Comparison of ENCODE assay signal across 17 cellular contexts in the genomic region with DNA sequence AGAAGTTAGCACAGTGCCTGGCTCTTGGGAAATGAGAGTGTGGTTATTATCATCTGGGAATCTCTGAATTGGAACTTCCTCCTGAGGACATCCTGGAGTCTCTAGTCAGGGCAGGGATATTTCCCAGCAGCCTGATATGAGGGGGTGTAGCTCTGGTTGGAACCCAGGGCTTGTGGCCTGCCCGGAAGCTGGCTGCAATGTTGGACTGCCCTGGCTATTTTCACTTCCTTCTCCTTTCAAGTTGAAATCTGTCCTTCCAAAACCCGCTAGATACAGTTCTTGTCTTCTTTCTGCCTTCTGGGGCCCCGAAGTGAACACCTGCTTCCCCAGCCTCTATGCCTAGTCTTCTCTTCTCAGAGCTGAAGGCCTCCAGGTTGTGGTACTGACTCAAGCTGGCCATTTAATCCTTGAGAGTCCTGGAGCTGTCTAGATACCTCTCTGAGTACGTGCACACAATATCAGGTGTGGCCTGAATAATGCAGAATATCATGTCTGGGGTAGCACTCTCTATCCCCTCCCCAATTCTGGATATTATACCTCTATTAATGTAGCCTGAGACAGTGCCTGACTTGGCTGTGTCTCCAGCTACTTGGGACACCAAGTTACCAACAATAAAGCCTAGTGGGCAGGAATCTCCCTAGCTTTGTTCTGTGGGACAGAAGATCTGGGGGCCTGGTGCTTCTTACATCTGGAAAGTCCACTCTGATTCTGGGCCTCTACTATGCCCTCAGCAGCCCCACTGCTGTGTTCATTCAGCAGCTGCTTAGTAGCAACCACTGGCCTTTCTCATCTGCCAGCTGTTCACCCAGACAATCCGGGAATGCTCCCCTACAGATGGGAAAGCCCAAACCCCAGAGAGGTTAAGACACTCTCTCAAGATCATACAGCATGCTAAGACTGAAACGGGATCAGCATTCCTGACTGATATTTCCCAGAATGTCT. TPM values are rescaled to one million over a fixed set of nuclear protein-coding genes. Genes with fewer than 3 reads are reported as not detected.
A peak's percentile ranks its signal among the peaks of the same experiment; 100 is the strongest.
DNase-seq lines count a peak whose midpoint lies in the region; ATAC-seq and TF ChIP-seq lines count a peak whose summit lies in the region.
"Had no signal": no experiment of that assay in that cellular context is flagged by ENCODE, and none has a peak within 500 bp of the region (broad histone marks: within the 10 kb centered on the region; RNA-seq: fewer than 3 reads in every experiment).

No MANE protein-coding gene starts in this region.

- peak overlapping the region; percentile 14 for H3K27ac ChIP-seq in WERI-Rb-1
- H3K27ac ChIP-seq: ascending aorta, ovary had no signal

- H3K27me3 Mint-ChIP-seq in neural crest cell (ENCODE audit: low read depth) = no peaks in the 10 kb centered on the region
- H3K27me3 Mint-ChIP-seq in effector memory CD8-positive, alpha-beta T cell = peaks cover 0 to 7% of the 10 kb centered on the region in 2 donors
- H3K27me3 Mint-ChIP-seq: activated CD4-positive, alpha-beta T cell treated with anti-CD3 and anti-CD28 coated beads, Interleukin-2, amount 10 ng/mL, durations not matched to agents 7 days and 5 days had no signal

- H3K36me3 Mint-ChIP-seq in neural crest cell (ENCODE audit: low read depth) = no peaks in the 10 kb centered on the region
- no peaks in the 10 kb centered on the region for H3K36me3 Mint-ChIP-seq in effector memory CD8-positive, alpha-beta T cell (ENCODE audit: insufficient read depth)

- H3K36me3 ChIP-seq in WERI-Rb-1 = no peaks in the 10 kb centered on the region
- H3K36me3 ChIP-seq: ascending aorta, ovary had no signal

- TF ChIP-seq CTCF in WERI-Rb-1 (IDR thresholded peaks at IDR 0.05; ENCODE audit: low read depth, low read length) = no peak
- TF ChIP-seq CTCF in neural crest cell (conservative IDR thresholded peaks at IDR 0.05) = no peak

- H3K9me3 ChIP-seq in WERI-Rb-1 (ENCODE audit: severe bottlenecking) = no peaks in the 10 kb centered on the region
- H3K9me3 ChIP-seq: ascending aorta, ovary had no signal

- ATAC-seq in GM19438 (IDR thresholded peaks at IDR 0.05; ENCODE audit: low read depth, unreplicated experiment) = peak; percentile 56
- no peak for ATAC-seq in GM18519 (IDR thresholded peaks at IDR 0.05; ENCODE audit: low FRiP score, unreplicated experiment)
- ATAC-seq in effector memory CD8-positive, alpha-beta T cell (replicated peaks) = no peak

- H3K4me3 Mint-ChIP-seq in neural crest cell = no peak overlapping the region
- no peak overlapping the region for H3K4me3 Mint-ChIP-seq in effector memory CD8-positive, alpha-beta T cell
- H3K4me3 Mint-ChIP-seq: activated CD4-positive, alpha-beta T cell treated with anti-CD3 and anti-CD28 coated beads, Interleukin-2, amount 10 ng/mL, durations not matched to agents 7 days and 5 days had no signal

- peak; percentile 19 for DNase-seq in EH (ENCODE audit: low read depth)
- DNase-seq in WERI-Rb-1 = no peak
- no peak for DNase-seq in neural crest cell (ENCODE audit: low read depth, low spot score)
- DNase-seq in NCI-H1694 treated with DMSO at 0.1 percent for 48 hours (lab: John Stamatoyannopoulos, UW) = no peak
- no peak for DNase-seq in effector memory CD8-positive, alpha-beta T cell
- DNase-seq: activated CD4-positive, alpha-beta T cell treated with anti-CD3 and anti-CD28 coated beads, Interleukin-2, amount 10 ng/mL, durations not matched to agents 7 days and 5 days; activated naive CD4-positive, alpha-beta T cell treated with Interleukin-2 at 50 U/mL for 16 hours; AML-193; NCI-H226; ovary had no signal

- no peak overlapping the region for H3K4me3 ChIP-seq in WERI-Rb-1 (ENCODE audit: low read depth, low read length)
- H3K4me3 ChIP-seq: ascending aorta, ovary, skin epidermis had no signal

- no peaks in the 10 kb centered on the region for H3K27me3 ChIP-seq in WERI-Rb-1 (ENCODE audit: insufficient read depth, low read depth, severe bottlenecking)
- H3K27me3 ChIP-seq: ascending aorta, ovary had no signal

- peaks cover 7% of the 10 kb centered on the region for H3K4me1 Mint-ChIP-seq in neural crest cell
- peaks cover 0 to 2% of the 10 kb centered on the region in 2 donors for H3K4me1 Mint-ChIP-seq in effector memory CD8-positive, alpha-beta T cell (ENCODE audit: low read depth in 2 of 2)
- H3K4me1 Mint-ChIP-seq: activated CD4-positive, alpha-beta T cell treated with anti-CD3 and anti-CD28 coated beads, Interleukin-2, amount 10 ng/mL, durations not matched to agents 7 days and 5 days had no signal

- no peaks in the 10 kb centered on the region for H3K9me3 Mint-ChIP-seq in neural crest cell
- H3K9me3 Mint-ChIP-seq in effector memory CD8-positive, alpha-beta T cell = no peaks in the 10 kb centered on the region
- H3K9me3 Mint-ChIP-seq: activated CD4-positive, alpha-beta T cell treated with anti-CD3 and anti-CD28 coated beads, Interleukin-2, amount 10 ng/mL, durations not matched to agents 7 days and 5 days had no signal

- peak overlapping the region; percentile 57 for H3K27ac Mint-ChIP-seq in neural crest cell (ENCODE audit: unreplicated experiment)
- H3K27ac Mint-ChIP-seq in effector memory CD8-positive, alpha-beta T cell = no peak overlapping the region
- H3K27ac Mint-ChIP-seq: activated CD4-positive, alpha-beta T cell treated with anti-CD3 and anti-CD28 coated beads, Interleukin-2, amount 10 ng/mL, durations not matched to agents 7 days and 5 days had no signal

RNA-seq across cellular contexts. Expression of a gene that starts 45.0 kb away (rescaled TPM):
- not detected in 2 replicates for total RNA-seq in neural crest cell
- total RNA-seq: activated CD4-positive, alpha-beta T cell treated with anti-CD3 and anti-CD28 coated beads, Interleukin-2, amount 10 ng/mL, durations not matched to agents 7 days and 5 days; ascending aorta; kidney epithelial cell; mucosa of gallbladder; ovary had no signal

RNA-seq across cellular contexts. Expression of a gene that starts 54.7 kb away (rescaled TPM):
- 0.30 and 0.59 TPM in 2 replicates for total RNA-seq in neural crest cell
- total RNA-seq: activated CD4-positive, alpha-beta T cell treated with anti-CD3 and anti-CD28 coated beads, Interleukin-2, amount 10 ng/mL, durations not matched to agents 7 days and 5 days; ascending aorta; HT-29; kidney epithelial cell had no signal
